13 cellular contexts compared by ENCODE assay signal in the genomic region with DNA sequence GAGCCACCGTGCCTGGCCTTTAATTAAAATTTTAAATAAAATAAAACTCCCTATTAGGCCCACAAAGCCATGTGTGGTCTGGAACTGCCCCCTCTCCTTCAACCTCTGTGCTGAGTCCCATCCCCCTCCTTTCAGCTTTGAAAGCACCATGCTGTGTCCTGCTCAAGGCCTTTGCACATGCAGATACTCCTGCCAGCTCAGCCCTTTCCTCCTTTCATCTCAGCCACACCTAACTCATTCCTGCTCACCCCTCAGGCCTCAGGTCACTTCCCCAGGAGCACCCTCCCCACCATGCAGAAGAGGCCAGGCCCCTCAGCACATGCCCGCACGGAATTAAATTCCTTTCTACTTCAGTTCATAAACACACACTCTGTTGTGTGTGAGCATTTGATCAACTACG. TPM values are rescaled to one million over a fixed set of nuclear protein-coding genes. Genes with fewer than 3 reads are reported as not detected.
A peak's percentile ranks its signal among the peaks of the same experiment; 100 is the strongest.
DNase-seq lines count a peak whose midpoint lies in the region; ATAC-seq lines count a peak whose summit lies in the region.
"Had no signal": no experiment of that assay in that cellular context is flagged by ENCODE, and none has a peak within 500 bp of the region (broad histone marks: within the 10 kb centered on the region; RNA-seq: fewer than 3 reads in every experiment).

No MANE protein-coding gene starts in this region.

- no peak for ATAC-seq in activated naive CD4-positive, alpha-beta T cell treated with anti-CD3 and anti-CD28 coated beads, Interleukin-2, amount 50 U/mL, for 72 hours
- ATAC-seq in stimulated activated naive B cell treated with anti-CD40 and anti-IgM and Interleukin-4, amounts not matched to agents 10 μg/mL and 1 μg/mL and 100 μg/mL, for 72 hours (replicated peaks), result no peak
- ATAC-seq in GM21737 (IDR thresholded peaks at IDR 0.05; ENCODE audit: unreplicated experiment), result no peak
- ATAC-seq: left colon had no signal

- no peaks in the 10 kb centered on the region for H3K36me3 Mint-ChIP-seq in activated naive CD4-positive, alpha-beta T cell treated with anti-CD3 and anti-CD28 coated beads, Interleukin-2, amount 50 U/mL, for 24 hours
- peaks cover 0 to 16% of the 10 kb centered on the region in 2 donors for H3K36me3 Mint-ChIP-seq in activated naive CD4-positive, alpha-beta T cell treated with anti-CD3 and anti-CD28 coated beads, Interleukin-2, amount 50 U/mL, for 72 hours
- peaks cover 0 to 13% of the 10 kb centered on the region in 2 donors for H3K36me3 Mint-ChIP-seq in stimulated activated naive B cell treated with anti-CD40 and anti-IgM and Interleukin-4, amounts not matched to agents 10 μg/mL and 1 μg/mL and 100 μg/mL, for 72 hours

- no peaks in the 10 kb centered on the region for H3K9me3 Mint-ChIP-seq in activated naive CD4-positive, alpha-beta T cell treated with anti-CD3 and anti-CD28 coated beads, Interleukin-2, amount 50 U/mL, for 24 hours
- no peaks in the 10 kb centered on the region for H3K9me3 Mint-ChIP-seq in activated naive CD4-positive, alpha-beta T cell treated with anti-CD3 and anti-CD28 coated beads, Interleukin-2, amount 50 U/mL, for 72 hours
- no peaks in the 10 kb centered on the region for H3K9me3 Mint-ChIP-seq in stimulated activated naive B cell treated with anti-CD40 and anti-IgM and Interleukin-4, amounts not matched to agents 10 μg/mL and 1 μg/mL and 100 μg/mL, for 72 hours

- H3K4me3 Mint-ChIP-seq in activated naive CD4-positive, alpha-beta T cell treated with anti-CD3 and anti-CD28 coated beads, Interleukin-2, amount 50 U/mL, for 24 hours, result peak overlapping the region; percentile 30
- no peak overlapping the region for H3K4me3 Mint-ChIP-seq in stimulated activated naive B cell treated with anti-CD40 and anti-IgM and Interleukin-4, amounts not matched to agents 10 μg/mL and 1 μg/mL and 100 μg/mL, for 72 hours

- peaks cover 53% of the 10 kb centered on the region for H3K4me1 Mint-ChIP-seq in activated naive CD4-positive, alpha-beta T cell treated with anti-CD3 and anti-CD28 coated beads, Interleukin-2, amount 50 U/mL, for 24 hours
- H3K4me1 Mint-ChIP-seq in stimulated activated naive B cell treated with anti-CD40 and anti-IgM and Interleukin-4, amounts not matched to agents 10 μg/mL and 1 μg/mL and 100 μg/mL, for 72 hours, result peaks cover 50 to 60% of the 10 kb centered on the region in 2 donors

- H3K27ac Mint-ChIP-seq in activated naive CD4-positive, alpha-beta T cell treated with anti-CD3 and anti-CD28 coated beads, Interleukin-2, amount 50 U/mL, for 24 hours, result peak overlapping the region; percentile 86
- peak overlapping the region; percentile 65 to 91 for H3K27ac Mint-ChIP-seq in activated naive CD4-positive, alpha-beta T cell treated with anti-CD3 and anti-CD28 coated beads, Interleukin-2, amount 50 U/mL, for 72 hours
- H3K27ac Mint-ChIP-seq in stimulated activated naive B cell treated with anti-CD40 and anti-IgM and Interleukin-4, amounts not matched to agents 10 μg/mL and 1 μg/mL and 100 μg/mL, for 72 hours, result peak overlapping the region; percentile 78

- no peaks in the 10 kb centered on the region for H3K27me3 Mint-ChIP-seq in activated naive CD4-positive, alpha-beta T cell treated with anti-CD3 and anti-CD28 coated beads, Interleukin-2, amount 50 U/mL, for 24 hours
- H3K27me3 Mint-ChIP-seq in stimulated activated naive B cell treated with anti-CD40 and anti-IgM and Interleukin-4, amounts not matched to agents 10 μg/mL and 1 μg/mL and 100 μg/mL, for 72 hours, result no peaks in the 10 kb centered on the region

- DNase-seq in activated naive CD4-positive, alpha-beta T cell treated with anti-CD3 and anti-CD28 coated beads, Interleukin-2, amount 50 U/mL, for 16 hours, result no peak
- no peak for DNase-seq in activated naive CD4-positive, alpha-beta T cell treated with anti-CD3 and anti-CD28 coated beads, Interleukin-2, amount 50 U/mL, for 72 hours (ENCODE audit: low spot score in 2 of 2)
- DNase-seq in islet precursor cell (peak; percentile 76), NCI-H2029 treated with DMSO at 0.1 percent for 48 hours (lab: John Stamatoyannopoulos, UW) (no peak), cortex of kidney (lab: John Stamatoyannopoulos, UW) (no peak)
- DNase-seq in stimulated activated naive B cell treated with anti-CD40 and anti-IgM and Interleukin-4, amounts not matched to agents 10 μg/mL and 1 μg/mL and 100 μg/mL, for 72 hours, result no peak
- DNase-seq: activated effector memory CD4-positive, alpha-beta T cell treated with anti-CD3 and anti-CD28 coated beads, Interleukin-2, amount 50 U/mL, for 16 hours; DMS79 treated with DMSO at 0.1 percent for 48 hours; left colon; NCI-H1092 treated with DMSO at 0.1 percent for 48 hours; ovary had no signal

RNA-seq across cellular contexts. Expression of gene ATRIP, which starts 28.1 kb away (rescaled TPM):
- 10 to 100 TPM; 10.1 to 15.9 TPM for total RNA-seq in activated naive CD4-positive, alpha-beta T cell treated with anti-CD3 and anti-CD28 coated beads, Interleukin-2, amount 50 U/mL, for 72 hours

RNA-seq across cellular contexts. Expression of gene SHISA5, which starts 29.4 kb away (rescaled TPM):
- total RNA-seq in activated naive CD4-positive, alpha-beta T cell treated with anti-CD3 and anti-CD28 coated beads, Interleukin-2, amount 50 U/mL, for 72 hours, result 10 to 100 TPM; 64.0 to 75.3 TPM

RNA-seq across cellular contexts. Expression of gene TMA7, which starts 34.6 kb away (rescaled TPM):
- 100 to 1,000 TPM; 168 to 307 TPM for total RNA-seq in activated naive CD4-positive, alpha-beta T cell treated with anti-CD3 and anti-CD28 coated beads, Interleukin-2, amount 50 U/mL, for 72 hours

RNA-seq across cellular contexts. Expression of gene CCDC51, which starts 34.7 kb away (rescaled TPM):
- 10 to 100 TPM; 21.7 to 27.1 TPM for total RNA-seq in activated naive CD4-positive, alpha-beta T cell treated with anti-CD3 and anti-CD28 coated beads, Interleukin-2, amount 50 U/mL, for 72 hours

RNA-seq across cellular contexts. Expression of gene PLXNB1, which starts 44.7 kb away (rescaled TPM):
- total RNA-seq in activated naive CD4-positive, alpha-beta T cell treated with anti-CD3 and anti-CD28 coated beads, Interleukin-2, amount 50 U/mL, for 72 hours, result 1 to 10 TPM; 3.0 to 7.3 TPM
